ENCODE assay signal across 23 cellular contexts in the genomic region with DNA sequence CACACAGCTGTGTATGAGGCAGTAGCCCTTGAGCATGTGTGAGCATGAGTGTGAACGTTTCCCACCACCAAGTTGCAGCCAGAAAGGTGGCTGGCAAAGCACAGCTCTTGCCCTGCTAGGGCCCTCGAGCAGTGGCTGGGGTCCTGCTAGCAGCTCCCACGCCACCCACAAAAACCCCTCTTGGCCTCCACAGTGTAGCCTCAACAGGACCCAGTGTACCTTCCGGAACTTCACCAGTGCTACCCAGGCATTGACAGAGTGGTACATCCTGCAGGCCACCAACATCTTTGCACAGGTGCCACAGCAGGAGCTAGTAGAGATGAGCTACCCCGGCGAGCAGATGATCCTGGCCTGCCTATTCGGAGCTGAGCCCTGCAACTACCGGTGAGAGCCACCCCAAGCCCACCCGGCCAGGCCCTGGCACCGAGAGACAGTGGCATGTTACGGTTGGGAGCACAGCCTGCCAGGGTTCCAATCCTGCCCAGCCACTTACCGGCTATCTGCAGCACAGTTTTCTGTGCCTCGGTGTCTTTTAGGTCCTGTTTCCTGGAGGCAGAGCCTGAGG. TPM values are rescaled to one million over a fixed set of nuclear protein-coding genes. Genes with fewer than 3 reads are reported as not detected.
"Had no signal": no experiment of that assay in that cellular context is flagged by ENCODE, and none has a peak within 500 bp of the region (broad histone marks: within the 10 kb centered on the region; RNA-seq: fewer than 3 reads in every experiment).

No MANE protein-coding gene starts in this region.

- DNase-seq: dermis blood vessel endothelial cell; effector memory CD4-positive, alpha-beta T cell; foreskin melanocyte; mammary epithelial cell; mesendoderm; natural killer cell; stimulated activated CD4-positive, alpha-beta T cell treated with anti-CD3 and anti-CD28 coated beads, Interleukin-15, amount 100 ng/mL, for 24 hours; stimulated activated CD4-positive, alpha-beta T cell treated with anti-CD3 and anti-CD28 coated beads, Interleukin-2, amount 100 ng/mL, for 48 hours; stimulated activated naive B cell treated with anti-CD40 and anti-IgM and Interleukin-4, amounts not matched to agents 10 μg/mL and 1 μg/mL and 100 μg/mL, for 72 hours had no signal

- H3K4me1 ChIP-seq: esophagus muscularis mucosa, pancreas, tibial nerve, vagina had no signal

- H3K36me3 ChIP-seq: esophagus muscularis mucosa, neutrophil, pancreas, thoracic aorta, tibial nerve, vagina had no signal

- ATAC-seq: left lobe of liver; natural killer cell; pancreas; stimulated activated naive B cell treated with anti-CD40 and anti-IgM and Interleukin-4, amounts not matched to agents 10 μg/mL and 1 μg/mL and 100 μg/mL, for 72 hours had no signal

- H3K4me3 ChIP-seq: coronary artery, esophagus muscularis mucosa, pancreas, skin epidermis, thoracic aorta, tibial nerve, vagina had no signal

- H3K27me3 ChIP-seq: neutrophil, pancreas, tibial nerve, vagina had no signal

- H3K9me3 ChIP-seq: esophagus muscularis mucosa, neutrophil, pancreas, thoracic aorta, vagina had no signal

- H3K27ac ChIP-seq: coronary artery, esophagus muscularis mucosa, neutrophil, pancreas, skin epidermis, thoracic aorta, tibial nerve, vagina had no signal

- FAIRE-seq: endothelial cell of umbilical vein, keratinocyte, pancreas had no signal

RNA-seq across cellular contexts. Expression of gene SCNN1B, which starts 53.1 kb away (rescaled TPM):
- total RNA-seq: endothelial cell of umbilical vein, mononuclear cell, natural killer cell, neural crest cell, progenitor cell of endocrine pancreas had no signal
- polyA plus RNA-seq: endothelial cell of umbilical vein had no signal
